ENCODE assay signal across 12 cellular contexts in genomic region chr1:108590436-108590835, GRCh38. TPM values are rescaled to one million over a fixed set of nuclear protein-coding genes. Genes with fewer than 3 reads are reported as not detected.
A peak's percentile ranks its signal among the peaks of the same experiment; 100 is the strongest.
DNase-seq lines count a peak whose midpoint lies in the region; ATAC-seq, FAIRE-seq and TF ChIP-seq lines count a peak whose summit lies in the region.
"Had no signal": no experiment of that assay in that cellular context is flagged by ENCODE, and none has a peak within 500 bp of the region (broad histone marks: within the 10 kb centered on the region; RNA-seq: fewer than 3 reads in every experiment).

No MANE protein-coding gene starts in this region.

- H3K4me1 ChIP-seq in thyroid gland: peaks cover 0 to 17% of the 10 kb centered on the region in 2 donors
- peaks cover 0 to 14% of the 10 kb centered on the region in 2 donors for H3K4me1 ChIP-seq in small intestine (ENCODE audit: control insufficient read depth in 2 of 2, insufficient read depth in 1 of 2, low read depth in 1 of 2, low read length in 1 of 2)

- no peaks in the 10 kb centered on the region for H3K9me3 ChIP-seq in thyroid gland
- no peaks in the 10 kb centered on the region for H3K9me3 ChIP-seq in small intestine (ENCODE audit: control insufficient read depth, low read depth)

- CTCF ChIA-PET in activated CD8-positive, alpha-beta memory T cell treated with anti-CD3 and anti-CD28 coated beads, Interleukin-2, amount 10 ng/mL, durations not matched to agents 7 days and 5 days (lab: Charles Lee): interaction anchor here (0.8 to 1.9 kb wide), 4 partner anchors 11 to 53 kb away, joined by 3 to 6 read pairs (median 4); no protein-coding TSS in a partner anchor

- H3K4me3 Mint-ChIP-seq in activated CD8-positive, alpha-beta memory T cell treated with anti-CD3 and anti-CD28 coated beads, Interleukin-2, amount 10 ng/mL, durations not matched to agents 7 days and 5 days: no peak overlapping the region

- H3K4me1 Mint-ChIP-seq in activated CD8-positive, alpha-beta memory T cell treated with anti-CD3 and anti-CD28 coated beads, Interleukin-2, amount 10 ng/mL, durations not matched to agents 7 days and 5 days: peaks cover 46% of the 10 kb centered on the region

- no peak overlapping the region for H3K4me3 ChIP-seq in brain microvascular endothelial cell (ENCODE audit: low read depth, low read length)
- H3K4me3 ChIP-seq in thyroid gland (replicated peaks in 1 of 3): no peak overlapping the region
- no peak overlapping the region for H3K4me3 ChIP-seq in small intestine (ENCODE audit: low read depth in 1 of 2, low read length in 2 of 2)

- no peaks in the 10 kb centered on the region for H3K27me3 Mint-ChIP-seq in activated CD8-positive, alpha-beta memory T cell treated with anti-CD3 and anti-CD28 coated beads, Interleukin-2, amount 10 ng/mL, durations not matched to agents 7 days and 5 days

- H3K27ac ChIP-seq in brain microvascular endothelial cell (peak overlapping the region; percentile 82), thyroid gland (peak overlapping the region; percentile 3 to 11 (median 7)), small intestine (ENCODE audit: low read depth in 1 of 2, low read length in 1 of 2) (peak overlapping the region in 1 of 2 donors; percentile 65)

- H3K27me3 ChIP-seq in brain microvascular endothelial cell (replicated peaks): no peaks in the 10 kb centered on the region
- no peaks in the 10 kb centered on the region for H3K27me3 ChIP-seq in thyroid gland
- H3K27me3 ChIP-seq in small intestine (ENCODE audit: control insufficient read depth in 2 of 2, insufficient read depth in 2 of 2, low read length in 2 of 2): no peaks in the 10 kb centered on the region

- in situ Hi-C loops in brain microvascular endothelial cell (cut with HindIII; ENCODE audit: low pct_ligation_motif_present, low sequenced_read_pairs): no loop called here

- no peak for FAIRE-seq in small intestine (lab: Jason Lieb, UNC)

- peak; percentile 14 for ATAC-seq in activated CD8-positive, alpha-beta memory T cell treated with anti-CD3 and anti-CD28 coated beads, Interleukin-2, amount 10 ng/mL, durations not matched to agents 7 days and 5 days

- DNase-seq in activated CD8-positive, alpha-beta memory T cell treated with anti-CD3 and anti-CD28 coated beads, Interleukin-2, amount 10 ng/mL, durations not matched to agents 7 days and 5 days: no peak
- DNase-seq in activated CD8-positive, alpha-beta memory T cell treated with anti-CD3 and anti-CD28 coated beads, Interleukin-2, amount 50 U/mL, for 48 hours: no peak
- DNase-seq in brain microvascular endothelial cell (no peak), iris pigment epithelial cell (ENCODE audit: low read depth) (peak; percentile 57), thyroid gland (no peak), NCI-H2196 (lab: John Stamatoyannopoulos, UW; ENCODE audit: unreplicated experiment) (no peak), small intestine (no peak), globus pallidus (ENCODE audit: low spot score) (no peak)
- DNase-seq: ACHN; activated naive CD4-positive, alpha-beta T cell; midbrain; stimulated activated CD4-positive, alpha-beta T cell treated with anti-CD3 and anti-CD28 coated beads, Interleukin-2, amount 100 ng/mL, for 24 hours had no signal

- peak overlapping the region; percentile 64 for H3K27ac Mint-ChIP-seq in activated CD8-positive, alpha-beta memory T cell treated with anti-CD3 and anti-CD28 coated beads, Interleukin-2, amount 10 ng/mL, durations not matched to agents 7 days and 5 days

- H3K36me3 Mint-ChIP-seq in activated CD8-positive, alpha-beta memory T cell treated with anti-CD3 and anti-CD28 coated beads, Interleukin-2, amount 10 ng/mL, durations not matched to agents 7 days and 5 days: peaks cover 6% of the 10 kb centered on the region

- no peak for TF ChIP-seq POLR2A in thyroid gland (IDR thresholded peaks at IDR 0.05)

- H3K36me3 ChIP-seq in brain microvascular endothelial cell (replicated peaks) (no peaks in the 10 kb centered on the region), thyroid gland (no peaks in the 10 kb centered on the region), small intestine (ENCODE audit: control insufficient read depth in 2 of 2, insufficient read depth in 2 of 2, low read length in 2 of 2) (peaks cover 0 to 2% of the 10 kb centered on the region in 2 donors)

- WGBS in thyroid gland, 2 donors: 65 to 71% methylated on average over 2 of the region's 2 CpGs
- WGBS in small intestine, 3 donors: 38 to 80% (median 60%) methylated on average over 2 of the region's 2 CpGs

- intact Hi-C loops in thyroid gland (cut with DNase I): no loop called here

- H3K9me3 Mint-ChIP-seq in activated CD8-positive, alpha-beta memory T cell treated with anti-CD3 and anti-CD28 coated beads, Interleukin-2, amount 10 ng/mL, durations not matched to agents 7 days and 5 days (ENCODE audit: low read depth): no peaks in the 10 kb centered on the region

- no peak for TF ChIP-seq CTCF in brain microvascular endothelial cell (IDR thresholded peaks at IDR 0.05; ENCODE audit: low read depth, low read length, missing control alignments)
- TF ChIP-seq CTCF in thyroid gland (IDR thresholded peaks at IDR 0.05): no peak

RNA-seq across cellular contexts. Expression of gene EEIG2, which starts 30.5 kb away (rescaled TPM):
- total RNA-seq in activated CD8-positive, alpha-beta memory T cell treated with anti-CD3 and anti-CD28 coated beads, Interleukin-2, amount 10 ng/mL, durations not matched to agents 7 days and 5 days: 10 to 100 TPM; 11.9 to 16.4 TPM
- total RNA-seq in thyroid gland: 10 to 100 TPM in 1 of 4 donors, 1 to 10 TPM in 3; 7.4 to 11.8 (median 8.2) TPM
- 10 to 100 TPM in 1 of 3 donors, 1 to 10 TPM in 2; 7.8 to 10.9 (median 8.3) TPM for polyA plus RNA-seq in small intestine
